Comparison of ENCODE assay signal across 8 cellular contexts in the genomic region with DNA sequence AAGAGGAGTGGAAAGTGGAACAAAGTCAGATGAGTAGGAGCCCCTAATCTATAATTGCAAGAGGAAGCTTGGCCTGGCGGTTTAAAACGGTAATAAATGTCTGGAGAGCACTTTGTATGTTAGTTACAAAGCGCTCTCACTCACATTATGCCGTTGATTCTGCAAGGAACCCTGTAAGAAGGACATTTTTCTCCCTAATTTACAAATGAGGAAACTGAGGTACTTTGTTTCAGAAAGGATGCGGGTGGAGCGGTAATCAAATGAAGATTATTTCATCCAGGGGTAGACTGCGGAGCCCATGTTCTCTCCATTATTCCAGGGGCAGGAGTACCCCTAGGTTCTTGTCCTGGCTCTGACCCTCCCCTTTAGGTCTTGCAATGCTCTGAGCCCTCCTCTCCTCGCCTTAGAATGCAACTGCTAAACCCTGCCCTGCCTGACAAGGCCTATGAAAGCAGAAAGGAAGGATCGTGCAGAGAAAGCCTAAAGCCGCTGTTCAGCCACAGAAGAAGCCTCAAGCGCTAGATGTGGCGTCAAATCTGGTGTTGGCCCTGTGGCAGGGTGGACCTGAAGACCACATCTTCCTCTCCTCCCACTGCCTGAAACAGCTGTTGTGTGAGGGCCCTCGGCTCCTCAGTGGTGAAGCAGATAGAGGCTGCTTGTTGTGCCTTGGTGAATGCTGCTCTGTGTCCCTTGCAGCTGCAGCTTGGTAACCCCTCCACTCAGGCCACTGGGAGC. TPM values are rescaled to one million over a fixed set of nuclear protein-coding genes. Genes with fewer than 3 reads are reported as not detected.
DNase-seq lines count a peak whose midpoint lies in the region; ATAC-seq and TF ChIP-seq lines count a peak whose summit lies in the region.

No MANE protein-coding gene starts in this region.

- H3K4me3 ChIP-seq in HUES6 (ENCODE audit: low read depth, low read length) (peak overlapping the region; percentile 74; the same call in 1 of the 2 replicates), right lobe of liver (peak overlapping the region in 2 of 3 donors; percentile 66 to 83), thymus (ENCODE audit: low read length) (peak overlapping the region; percentile 94)

- TF ChIP-seq POLR2A in right lobe of liver (IDR thresholded peaks at IDR 0.05): no peak

- H3K27me3 ChIP-seq in HUES6 (ENCODE audit: control insufficient read depth, insufficient read depth, low read length) (peaks cover 11% of the 10 kb centered on the region; the same call in 1 of the 2 replicates), right lobe of liver (no peaks in the 10 kb centered on the region), thymus (ENCODE audit: control insufficient read depth, insufficient read depth) (no peaks in the 10 kb centered on the region)

- WGBS in right lobe of liver (ENCODE audit: insufficient coverage, low coverage, low lambda C conversion rate, missing lambda C conversion rate): 41% methylated on average over 10 of the region's 13 CpGs
- WGBS in thymus: 48% methylated on average over 13 of the region's 13 CpGs

- H3K4me3 Mint-ChIP-seq in activated naive CD8-positive, alpha-beta T cell treated with anti-CD3 and anti-CD28 coated beads, Interleukin-2, amount 50 U/mL, for 24 hours: peak overlapping the region; percentile 91

- no peaks in the 10 kb centered on the region for H3K27me3 Mint-ChIP-seq in activated naive CD8-positive, alpha-beta T cell treated with anti-CD3 and anti-CD28 coated beads, Interleukin-2, amount 50 U/mL, for 24 hours

- peak overlapping the region; percentile 93 for H3K27ac Mint-ChIP-seq in activated naive CD8-positive, alpha-beta T cell treated with anti-CD3 and anti-CD28 coated beads, Interleukin-2, amount 50 U/mL, for 24 hours

- H3K9ac ChIP-seq in HUES6 (ENCODE audit: low read length): no peak overlapping the region

- H3K9me3 ChIP-seq in HUES6 (ENCODE audit: control insufficient read depth, insufficient read depth, low read depth, low read length): no peaks in the 10 kb centered on the region
- H3K9me3 ChIP-seq in right lobe of liver: no peaks in the 10 kb centered on the region
- H3K9me3 ChIP-seq in thymus (ENCODE audit: control insufficient read depth): no peaks in the 10 kb centered on the region

- H3K36me3 Mint-ChIP-seq in activated naive CD8-positive, alpha-beta T cell treated with anti-CD3 and anti-CD28 coated beads, Interleukin-2, amount 50 U/mL, for 24 hours (ENCODE audit: low read depth): peaks cover 18% of the 10 kb centered on the region

- peak; percentile 95 for DNase-seq in Ammon's horn (ENCODE audit: low spot score)
- DNase-seq in activated naive CD8-positive, alpha-beta T cell treated with anti-CD3 and anti-CD28 coated beads, Interleukin-2, amount 50 U/mL, for 24 hours: no peak
- DNase-seq in right lobe of liver: no peak
- DNase-seq in NCI-H446 (lab: John Stamatoyannopoulos, UW): no peak

- H3K9me3 Mint-ChIP-seq in activated naive CD8-positive, alpha-beta T cell treated with anti-CD3 and anti-CD28 coated beads, Interleukin-2, amount 50 U/mL, for 24 hours: no peaks in the 10 kb centered on the region

- H3K4me1 ChIP-seq in HUES6 (ENCODE audit: control insufficient read depth, insufficient read depth, low read length): peaks cover 18% of the 10 kb centered on the region
- H3K4me1 ChIP-seq in right lobe of liver: peaks cover 0 to 14% (median 0%) of the 10 kb centered on the region in 4 donors
- peaks cover 13% of the 10 kb centered on the region for H3K4me1 ChIP-seq in thymus (ENCODE audit: control insufficient read depth, insufficient read depth, low read length)

- ATAC-seq in activated naive CD8-positive, alpha-beta T cell treated with anti-CD3 and anti-CD28 coated beads, Interleukin-2, amount 50 U/mL, for 24 hours: no peak
- no peak for ATAC-seq in right lobe of liver
- ATAC-seq in HG03045 (IDR thresholded peaks at IDR 0.05; ENCODE audit: unreplicated experiment): no peak
- no peak for ATAC-seq in HG03139 (IDR thresholded peaks at IDR 0.05; ENCODE audit: unreplicated experiment)

- H3K27ac ChIP-seq in HUES6 (ENCODE audit: low read depth, low read length) (no peak overlapping the region), right lobe of liver (peak overlapping the region in 1 of 3 donors; percentile 15), thymus (ENCODE audit: low read depth) (no peak overlapping the region)

- peaks cover 13% of the 10 kb centered on the region for H3K36me3 ChIP-seq in HUES6 (ENCODE audit: control insufficient read depth, insufficient read depth, low read length)
- H3K36me3 ChIP-seq in right lobe of liver: no peaks in the 10 kb centered on the region
- H3K36me3 ChIP-seq in thymus (ENCODE audit: control insufficient read depth, insufficient read depth): peaks cover 11% of the 10 kb centered on the region

- intact Hi-C loops in right lobe of liver (cut with DNase I): no loop called here

- peaks cover 31% of the 10 kb centered on the region for H3K4me1 Mint-ChIP-seq in activated naive CD8-positive, alpha-beta T cell treated with anti-CD3 and anti-CD28 coated beads, Interleukin-2, amount 50 U/mL, for 24 hours

- peak in 1 of 4 donors; percentile 9 for TF ChIP-seq CTCF in right lobe of liver (IDR thresholded peaks at IDR 0.05)

RNA-seq across cellular contexts. Expression of a gene that starts 0.6 kb away (rescaled TPM):
- total RNA-seq in right lobe of liver: 1 to 10 TPM in 5 of 6 experiments, under 1 TPM in 1; 0.88 to 3.3 (median 1.7) TPM
- polyA plus RNA-seq in thymus: 13.7 TPM

RNA-seq across cellular contexts. Expression of a gene that starts 17.4 kb away (rescaled TPM):
- total RNA-seq in right lobe of liver: 10 to 100 TPM; 23.0 to 49.0 (median 27.9) TPM
- 52.2 TPM for polyA plus RNA-seq in thymus
